In the genomic region with DNA sequence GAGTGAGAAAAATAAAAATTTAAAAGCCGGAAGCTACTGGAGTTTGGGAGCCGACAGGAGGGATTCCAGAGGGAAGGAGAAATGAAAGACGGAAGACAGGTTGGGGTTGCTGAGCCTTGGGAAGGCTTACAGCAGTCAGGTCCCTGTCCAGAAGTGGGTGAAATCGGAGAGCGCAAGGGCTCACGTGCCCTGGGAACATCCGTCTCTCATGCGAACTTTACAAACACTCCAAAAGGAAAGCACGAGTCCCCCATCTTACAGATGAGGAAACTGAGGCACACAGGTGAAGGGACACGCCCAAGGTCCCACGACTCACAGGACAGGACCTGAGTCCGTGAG, we compare ENCODE assay signal across 8 cellular contexts. TPM values are rescaled to one million over a fixed set of nuclear protein-coding genes. Genes with fewer than 3 reads are reported as not detected.
DNase-seq lines count a peak whose midpoint lies in the region; ATAC-seq, FAIRE-seq and TF ChIP-seq lines count a peak whose summit lies in the region.

No MANE protein-coding gene starts in this region.

- H3K4me3 ChIP-seq in GM12878 (peak overlapping the region; percentile 62), transverse colon (peak overlapping the region; percentile 55 to 66 (median 60))

- BruUV-seq in GM12878 (replicated peaks; lab: Mats Ljungman, UMichigan) = no TSS peak

- intact Hi-C loops in GM12878 (cut with micrococcal nuclease; ENCODE audit: unreplicated experiment) (no loop called here), transverse colon (cut with DNase I; ENCODE audit: low total_unique reads) (loop anchor here (10.0 kb wide), 1 partner anchor 1038 kb away; no protein-coding TSS in a partner anchor)

- H3K36me3 Mint-ChIP-seq in activated T-cell treated with anti-CD3 and anti-CD28 coated beads, Interleukin-2, amount 50 U/mL, for 4 hours (ENCODE audit: insufficient read depth) = no peaks in the 10 kb centered on the region
- H3K36me3 Mint-ChIP-seq in memory B cell = no peaks in the 10 kb centered on the region

- WGBS in GM12878 (ENCODE audit: insufficient coverage, insufficient replicate concordance, low lambda C conversion rate, missing lambda C conversion rate) = 46% methylated on average over 12 of the region's 12 CpGs
- 16 to 28% methylated on average over 6 to 12 of the region's 12 CpGs for WGBS in transverse colon (ENCODE audit: low coverage in 1 of 2), 2 donors

- no peak overlapping the region for H3K27ac ChIP-seq in GM12878 (ENCODE audit: control insufficient read depth, insufficient read depth)
- H3K27ac ChIP-seq in transverse colon = peak overlapping the region; percentile 43 to 85 (median 80)

- H3K27me3 Mint-ChIP-seq in activated T-cell treated with anti-CD3 and anti-CD28 coated beads, Interleukin-2, amount 50 U/mL, for 4 hours (ENCODE audit: low read depth) = peaks cover 44% of the 10 kb centered on the region
- peaks cover 6% of the 10 kb centered on the region for H3K27me3 Mint-ChIP-seq in memory B cell

- H3K9me3 Mint-ChIP-seq in activated T-cell treated with anti-CD3 and anti-CD28 coated beads, Interleukin-2, amount 50 U/mL, for 4 hours = no peaks in the 10 kb centered on the region
- no peaks in the 10 kb centered on the region for H3K9me3 Mint-ChIP-seq in memory B cell

- TF ChIP-seq CTCF in GM12878 (IDR thresholded peaks at IDR 0.05 in 2 of 3, conservative IDR thresholded peaks at IDR 0.05 in 1 of 3; ENCODE audit: control insufficient read depth in 2 of 3, extremely low read depth in 1 of 3, insufficient read depth in 1 of 3, low read depth in 3 of 3, low read length in 3 of 3) (no peak), transverse colon (IDR thresholded peaks at IDR 0.05) (no peak)

- peaks cover 5 to 6% of the 10 kb centered on the region in 2 experiments for H3K27me3 ChIP-seq in GM12878 (replicated peaks in 1 of 2; ENCODE audit: control insufficient read depth in 2 of 2, insufficient read depth in 2 of 2, low read length in 1 of 2)
- H3K27me3 ChIP-seq in transverse colon = peaks cover 26% of the 10 kb centered on the region

- DNase-seq in activated T-cell treated with anti-CD3 and anti-CD28 coated beads, Interleukin-2, amount 50 U/mL, for 4 hours = no peak
- no peak for DNase-seq in activated T-cell treated with anti-CD3 and anti-CD28 coated beads, Interleukin-2, amount 50 U/mL, for 48 hours
- DNase-seq in GM12878 (ENCODE audit: low read depth, low spot score) = no peak
- no peak for DNase-seq in memory B cell (ENCODE audit: low spot score in 2 of 2)
- DNase-seq in transverse colon = no peak
- no peak for DNase-seq in GM19238 (ENCODE audit: insufficient read length, low spot score)
- DNase-seq in effector CD4-positive, alpha-beta T cell = no peak

- no peak overlapping the region for H3K9ac ChIP-seq in GM12878 (ENCODE audit: control insufficient read depth, insufficient read depth, low read length)

- TF ChIP-seq EP300 in GM12878 (IDR thresholded peaks at IDR 0.05; ENCODE audit: borderline replicate concordance in 1 of 2, control insufficient read depth in 1 of 2, low read depth in 2 of 2, low read length in 2 of 2) (no peak), transverse colon (IDR thresholded peaks at IDR 0.05; ENCODE audit: low read depth) (no peak)

- H3K9me3 ChIP-seq in GM12878 (replicated peaks; ENCODE audit: control insufficient read depth, insufficient read depth, low read length) = no peaks in the 10 kb centered on the region
- H3K9me3 ChIP-seq in transverse colon = no peaks in the 10 kb centered on the region

- SMC1A ChIA-PET in GM12878 (lab: Charles Lee; ENCODE audit: uncharacterized antibody, unreplicated experiment) = interaction anchor here (0.6 to 9.9 kb wide), 4 partner anchors 13 to 117 kb away, joined by 3 to 233 read pairs (median 6); partner anchors contain the start of gene WDR38

- TF ChIP-seq POLR2A in GM12878 (IDR thresholded peaks at IDR 0.05; ENCODE audit: low read depth, low read length) (no peak), transverse colon (IDR thresholded peaks at IDR 0.05) (no peak)

- no peaks in the 10 kb centered on the region for H3K36me3 ChIP-seq in GM12878 (ENCODE audit: control insufficient read depth in 2 of 2, insufficient read depth in 2 of 2, low read length in 1 of 2)
- H3K36me3 ChIP-seq in transverse colon = no peaks in the 10 kb centered on the region

- no peak for ATAC-seq in activated T-cell treated with anti-CD3 and anti-CD28 coated beads, Interleukin-2, amount 50 U/mL, for 4 hours
- ATAC-seq in GM12878 (no peak), memory B cell (ENCODE audit: low read depth) (no peak), GM21528 (IDR thresholded peaks at IDR 0.05; ENCODE audit: low FRiP score, unreplicated experiment) (no peak)

- H3K4me1 Mint-ChIP-seq in activated T-cell treated with anti-CD3 and anti-CD28 coated beads, Interleukin-2, amount 50 U/mL, for 4 hours (ENCODE audit: low read depth) = peaks cover 22% of the 10 kb centered on the region
- peaks cover 9% of the 10 kb centered on the region for H3K4me1 Mint-ChIP-seq in memory B cell

- CTCF ChIA-PET in GM12878 (lab: Yijun Ruan, JAX) = interaction anchor here (0.7 to 16.1 kb wide), 5 partner anchors 10 to 611 kb away, joined by 3 to 575 read pairs (median 4); partner anchors contain the start of genes ARPC5L, RPL35 and WDR38

- FAIRE-seq in GM12878 (lab: Jason Lieb, UNC) = no peak

- RAD21 ChIA-PET in GM12878 (lab: Charles Lee; ENCODE audit: unreplicated experiment) = interaction anchor here (1.0 to 1.6 kb wide), 3 partner anchors 69 to 152 kb away, joined by 3 to 23 read pairs (median 7); partner anchors contain the start of gene WDR38

- no peaks in the 10 kb centered on the region for H3K79me2 ChIP-seq in GM12878 (ENCODE audit: control insufficient read depth, insufficient read depth, low read length)

- peak overlapping the region; percentile 54 for H3K4me3 Mint-ChIP-seq in activated T-cell treated with anti-CD3 and anti-CD28 coated beads, Interleukin-2, amount 50 U/mL, for 4 hours
- H3K4me3 Mint-ChIP-seq in memory B cell = peak overlapping the region; percentile 81

- TF ChIP-seq RAD21 in GM12878 (IDR thresholded peaks at IDR 0.05; ENCODE audit: insufficient read depth, low read depth, low read length) = no peak

- H4K20me1 ChIP-seq in GM12878 (ENCODE audit: control insufficient read depth, insufficient read depth) = no peaks in the 10 kb centered on the region

- no peak overlapping the region for H3K27ac Mint-ChIP-seq in memory B cell

- POLR2A ChIA-PET in GM12878 (lab: Charles Lee) = interaction anchor here (1.0 to 3.0 kb wide), 2 partner anchors 76 to 117 kb away, joined by 5 to 8 read pairs; partner anchors contain the start of gene WDR38

- in situ Hi-C loops in GM12878 (cut with MboI) = no loop called here
- in situ Hi-C loops in transverse colon (cut with MboI; ENCODE audit: low pct_ligation_motif_present in 1 of 4, low pct_unique_long_range_greater_than_20kb in 1 of 4, low sequenced_read_pairs in 3 of 4) = loop anchor here (5.0 to 25.0 kb wide), 4 partner anchors 76 to 598 kb away; partner anchors contain the start of genes SCAI (in 3 of the 4) and WDR38 (in 1 of the 4)

- peak overlapping the region; percentile 20; the same call in 1 of the 2 replicates for H2AFZ ChIP-seq in GM12878 (ENCODE audit: control insufficient read depth, low read depth, low read length)

- H3K4me1 ChIP-seq in GM12878 (ENCODE audit: control insufficient read depth, insufficient read depth, low read length) = peaks cover 15% of the 10 kb centered on the region
- H3K4me1 ChIP-seq in transverse colon = peaks cover 3 to 42% (median 22%) of the 10 kb centered on the region in 4 donors

- H3K4me2 ChIP-seq in GM12878 (ENCODE audit: control insufficient read depth, insufficient read depth) = peak overlapping the region; percentile 86

RNA-seq across cellular contexts. Expression of gene OLFML2A, which starts 0.4 kb away (rescaled TPM):
- under 1 TPM in 1 of 3 donors, not detected in 2; 0.03 TPM for total RNA-seq in activated T-cell treated with anti-CD3 and anti-CD28 coated beads, Interleukin-2, amount 50 U/mL, for 4 hours
- 0.34 and 0.56 TPM in 2 replicates for total RNA-seq in GM12878 (2013; cell fraction: nucleolus; rRNA removed)
- 0.05 and 0.06 TPM in 2 replicates for total RNA-seq in GM12878 (2014; rRNA removed)
- total RNA-seq in GM12878 (2014; rRNA removed; fragmentation: Illumina TruSeq; extraction: Trizol) = 0.09 and 0.14 TPM in 2 replicates
- total RNA-seq in GM12878 (2021) = 0.10 and 0.27 TPM in 2 replicates
- polyA plus RNA-seq in GM12878 (2011; ENCODE audit: low read depth) = 0.05 TPM
- polyA plus RNA-seq in GM12878 (2011; rRNA removed) = not detected in 2 replicates
- 0.01 and 0.03 TPM in 2 replicates for polyA plus RNA-seq in GM12878 (2011; cell fraction: cytosol; rRNA removed)
- 0.03 and 0.04 TPM in 2 replicates for polyA plus RNA-seq in GM12878 (2011; cell fraction: nucleus; rRNA removed)
- polyA plus RNA-seq in GM12878 (2012) = 0.12 and 0.22 TPM in 2 replicates
- 0.06 and 0.10 TPM in 2 replicates for polyA plus RNA-seq in GM12878 (2014; fragmentation: Illumina TruSeq; extraction: Trizol)
- under 1 TPM in 1 of 2 experiments, not detected in 1; 0.02 TPM for polyA plus RNA-seq in GM12878 (2014; fragmentation: Nextera tagmentation; extraction: Ambion mirVana)
- 0.13 and 0.16 TPM in 2 replicates for polyA plus RNA-seq in GM12878 (2014; rRNA removed)
- polyA plus RNA-seq in GM12878 (2016; fragmentation: Nextera tagmentation; extraction: Ambion mirVana) = not detected
- not detected in 2 replicates for polyA minus RNA-seq in GM12878 (2011; rRNA and poly(A)+ RNA removed)
- not detected in 2 replicates for polyA minus RNA-seq in GM12878 (2011; cell fraction: cytosol; rRNA and poly(A)+ RNA removed)
- not detected in 2 replicates for polyA minus RNA-seq in GM12878 (2011; cell fraction: nucleus; rRNA and poly(A)+ RNA removed)
- total RNA-seq in transverse colon = 10 to 100 TPM in 3 of 4 donors, 1 to 10 TPM in 1; 9.4 to 59.1 (median 16.0) TPM

RNA-seq across cellular contexts. Expression of gene NR6A1, which starts 5.5 kb away (rescaled TPM):
- 1 to 10 TPM; 2.3 to 3.5 (median 2.7) TPM for total RNA-seq in activated T-cell treated with anti-CD3 and anti-CD28 coated beads, Interleukin-2, amount 50 U/mL, for 4 hours
- total RNA-seq in GM12878 (2013; cell fraction: nucleolus; rRNA removed) = 25.7 and 29.8 TPM in 2 replicates
- 5.9 and 6.1 TPM in 2 replicates for total RNA-seq in GM12878 (2014; rRNA removed)
- 5.0 and 5.4 TPM in 2 replicates for total RNA-seq in GM12878 (2014; rRNA removed; fragmentation: Illumina TruSeq; extraction: Trizol)
- total RNA-seq in GM12878 (2021) = 8.7 and 9.2 TPM in 2 replicates
- polyA plus RNA-seq in GM12878 (2011; ENCODE audit: low read depth) = 2.9 TPM
- 5.8 and 8.0 TPM in 2 replicates for polyA plus RNA-seq in GM12878 (2011; rRNA removed)
- 6.2 and 6.4 TPM in 2 replicates for polyA plus RNA-seq in GM12878 (2011; cell fraction: cytosol; rRNA removed)
- polyA plus RNA-seq in GM12878 (2011; cell fraction: nucleus; rRNA removed) = 7.7 and 8.9 TPM in 2 replicates
- 2.9 and 3.3 TPM in 2 replicates for polyA plus RNA-seq in GM12878 (2012)
- 5.1 and 5.7 TPM in 2 replicates for polyA plus RNA-seq in GM12878 (2014; fragmentation: Illumina TruSeq; extraction: Trizol)
- polyA plus RNA-seq in GM12878 (2014; fragmentation: Nextera tagmentation; extraction: Ambion mirVana) = 1 to 10 TPM; 1.2 to 2.5 TPM
- 3.9 and 4.1 TPM in 2 replicates for polyA plus RNA-seq in GM12878 (2014; rRNA removed)
- 1 to 10 TPM; 2.6 to 2.9 TPM for polyA plus RNA-seq in GM12878 (2016; fragmentation: Nextera tagmentation; extraction: Ambion mirVana)
- polyA minus RNA-seq in GM12878 (2011; rRNA and poly(A)+ RNA removed) = 18.5 and 20.6 TPM in 2 replicates
- 5.3 and 5.6 TPM in 2 replicates for polyA minus RNA-seq in GM12878 (2011; cell fraction: cytosol; rRNA and poly(A)+ RNA removed)
- polyA minus RNA-seq in GM12878 (2011; cell fraction: nucleus; rRNA and poly(A)+ RNA removed) = 5.2 and 10.0 TPM in 2 replicates
- total RNA-seq in transverse colon = 10 to 100 TPM in 3 of 4 donors, 1 to 10 TPM in 1; 9.7 to 14.6 (median 12.5) TPM

Comparison
In these comparisons a context has a peak if more than half of its experiments do, and no peak if none do; other contexts are left out.
1. RNA of gene OLFML2A, which starts 0.4 kb away (total RNA-seq): 9.4 to 59.1 TPM in transverse colon; 0.05 to 0.56 TPM in GM12878 and 0.03 TPM in activated T-cell treated with anti-CD3 and anti-CD28 coated beads, Interleukin-2, amount 50 U/mL, for 4 hours; every median in the first group is over 4 times any median in the second.